In the genomic region with DNA sequence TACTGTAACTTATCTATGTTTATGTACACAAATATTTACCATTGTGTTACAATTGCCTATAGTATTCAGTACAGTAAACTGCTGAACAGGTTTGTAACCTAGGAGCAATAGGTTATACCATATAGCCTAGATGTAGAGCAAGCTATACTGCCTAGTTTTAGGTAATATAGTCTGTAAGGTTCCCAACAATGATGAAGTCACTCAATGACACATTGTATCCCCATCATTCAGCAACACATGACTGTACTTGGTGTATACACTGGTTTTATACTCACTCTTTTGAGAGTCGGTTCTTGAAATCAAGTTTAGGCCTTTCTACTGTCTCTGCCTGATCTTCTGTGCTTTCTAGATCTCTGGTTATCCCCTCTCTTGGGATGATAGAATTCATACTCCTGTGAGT, we compare ENCODE assay signal across 31 cellular contexts. TPM values are rescaled to one million over a fixed set of nuclear protein-coding genes. Genes with fewer than 3 reads are reported as not detected.
"Had no signal": no experiment of that assay in that cellular context is flagged by ENCODE, and none has a peak within 500 bp of the region (broad histone marks: within the 10 kb centered on the region; RNA-seq: fewer than 3 reads in every experiment).

No MANE protein-coding gene starts in this region.

- ATAC-seq: activated CD8-positive, alpha-beta T cell treated with anti-CD3 and anti-CD28 coated beads, Interleukin-2, amount 10 ng/mL, durations not matched to agents 7 days and 5 days; foreskin keratinocyte; heart left ventricle; left lobe of liver; lower lobe of right lung; natural killer cell treated with Interleukin-12 subunit alpha and Interleukin-12 subunit beta and Interleukin-15 and Interleukin-18, amount 100 ng/mL, for 72 hours; right cardiac atrium; WTC11 had no signal

- H3K9me3 Mint-ChIP-seq: activated naive CD4-positive, alpha-beta T cell treated with anti-CD3 and anti-CD28 coated beads for 36 hours; activated naive CD8-positive, alpha-beta T cell treated with anti-CD3 and anti-CD28 coated beads for 36 hours; activated T-cell treated with anti-CD3 and anti-CD28 coated beads, Interleukin-2, amount 50 U/mL, for 72 hours; brain; natural killer cell treated with Interleukin-12 subunit alpha and Interleukin-12 subunit beta and Interleukin-15 and Interleukin-18, amount 100 ng/mL, for 72 hours; type B pancreatic cell; WTC11 had no signal

- H3K4me3 ChIP-seq: adrenal gland, ascending aorta, esophagus muscularis mucosa, heart left ventricle, lower lobe of right lung, spleen, uterus had no signal

- H3K4me3 Mint-ChIP-seq: activated CD8-positive, alpha-beta T cell treated with anti-CD3 and anti-CD28 coated beads, Interleukin-2, amount 10 ng/mL, durations not matched to agents 7 days and 5 days; activated naive CD4-positive, alpha-beta T cell treated with anti-CD3 and anti-CD28 coated beads for 36 hours; activated naive CD8-positive, alpha-beta T cell treated with anti-CD3 and anti-CD28 coated beads for 36 hours; activated T-cell treated with anti-CD3 and anti-CD28 coated beads, Interleukin-2, amount 50 U/mL, for 72 hours; brain; natural killer cell treated with Interleukin-12 subunit alpha and Interleukin-12 subunit beta and Interleukin-15 and Interleukin-18, amount 100 ng/mL, for 72 hours; WTC11 had no signal

- H3K27ac ChIP-seq: adrenal gland, ascending aorta, esophagus muscularis mucosa, foreskin keratinocyte, uterus had no signal

- H3K27ac Mint-ChIP-seq: activated CD8-positive, alpha-beta T cell treated with anti-CD3 and anti-CD28 coated beads, Interleukin-2, amount 10 ng/mL, durations not matched to agents 7 days and 5 days; activated naive CD4-positive, alpha-beta T cell treated with anti-CD3 and anti-CD28 coated beads for 36 hours; activated naive CD8-positive, alpha-beta T cell treated with anti-CD3 and anti-CD28 coated beads for 36 hours; activated T-cell treated with anti-CD3 and anti-CD28 coated beads, Interleukin-2, amount 50 U/mL, for 72 hours; brain; type B pancreatic cell; WTC11 had no signal

- H3K36me3 Mint-ChIP-seq: activated naive CD8-positive, alpha-beta T cell treated with anti-CD3 and anti-CD28 coated beads for 36 hours; brain; natural killer cell treated with Interleukin-12 subunit alpha and Interleukin-12 subunit beta and Interleukin-15 and Interleukin-18, amount 100 ng/mL, for 72 hours; type B pancreatic cell; WTC11 had no signal

- H3K4me1 Mint-ChIP-seq: activated naive CD8-positive, alpha-beta T cell treated with anti-CD3 and anti-CD28 coated beads for 36 hours had no signal

- DNase-seq: activated CD4-positive, alpha-beta T cell treated with anti-CD3 and anti-CD28 coated beads for 1 hour; activated CD8-positive, alpha-beta T cell treated with anti-CD3 and anti-CD28 coated beads, Interleukin-2, amount 10 ng/mL, durations not matched to agents 7 days and 5 days; activated effector memory CD4-positive, alpha-beta T cell treated with anti-CD3 and anti-CD28 coated beads, Interleukin-2, amount 50 U/mL, for 16 hours; activated naive CD4-positive, alpha-beta T cell treated with anti-CD3 and anti-CD28 coated beads for 36 hours; activated naive CD8-positive, alpha-beta T cell treated with anti-CD3 and anti-CD28 coated beads for 36 hours; activated T-cell treated with anti-CD3 and anti-CD28 coated beads for 4 hours; activated T-cell treated with anti-CD3 and anti-CD28 coated beads, Interleukin-2, amount 50 U/mL, for 72 hours; adrenal gland; caudate nucleus; effector CD4-positive, alpha-beta T cell; foreskin keratinocyte; heart left ventricle; hypothalamus; lower lobe of right lung; mesendoderm; posterior cingulate gyrus; right cardiac atrium; spleen; stimulated activated naive CD4-positive, alpha-beta T cell treated with Interleukin-2 at 50 U/mL for 16 hours; T-helper 2 cell; uterus had no signal

- H3K27me3 ChIP-seq: adrenal gland, ascending aorta, esophagus muscularis mucosa, foreskin keratinocyte, heart left ventricle, spleen, uterus had no signal

- H3K27me3 Mint-ChIP-seq: brain; natural killer cell treated with Interleukin-12 subunit alpha and Interleukin-12 subunit beta and Interleukin-15 and Interleukin-18, amount 100 ng/mL, for 72 hours; type B pancreatic cell had no signal

RNA-seq across cellular contexts. Expression of gene RNASE1, which starts 5.5 kb away (rescaled TPM):
- total RNA-seq: activated CD8-positive, alpha-beta T cell treated with anti-CD3 and anti-CD28 coated beads, Interleukin-2, amount 10 ng/mL, durations not matched to agents 7 days and 5 days; activated naive CD4-positive, alpha-beta T cell treated with anti-CD3 and anti-CD28 coated beads for 36 hours; activated naive CD8-positive, alpha-beta T cell treated with anti-CD3 and anti-CD28 coated beads for 36 hours; activated T-cell treated with anti-CD3 and anti-CD28 coated beads, Interleukin-2, amount 50 U/mL, for 72 hours; foreskin keratinocyte; kidney epithelial cell; mononuclear cell; natural killer cell treated with Interleukin-12 subunit alpha and Interleukin-12 subunit beta and Interleukin-15 and Interleukin-18, amount 100 ng/mL, for 72 hours had no signal
- polyA plus RNA-seq: foreskin keratinocyte had no signal

RNA-seq across cellular contexts. Expression of gene RNASE6, which starts 16.1 kb away (rescaled TPM):
- total RNA-seq: activated T-cell treated with anti-CD3 and anti-CD28 coated beads, Interleukin-2, amount 50 U/mL, for 72 hours; foreskin keratinocyte; kidney epithelial cell; osteoblast had no signal
- polyA plus RNA-seq: foreskin keratinocyte had no signal

RNA-seq across cellular contexts. Expression of gene EDDM3B, which starts 29.0 kb away (rescaled TPM):
- total RNA-seq: activated CD8-positive, alpha-beta T cell treated with anti-CD3 and anti-CD28 coated beads, Interleukin-2, amount 10 ng/mL, durations not matched to agents 7 days and 5 days; activated naive CD4-positive, alpha-beta T cell treated with anti-CD3 and anti-CD28 coated beads for 36 hours; activated naive CD8-positive, alpha-beta T cell treated with anti-CD3 and anti-CD28 coated beads for 36 hours; activated T-cell treated with anti-CD3 and anti-CD28 coated beads, Interleukin-2, amount 50 U/mL, for 72 hours; adrenal gland; ascending aorta; esophagus muscularis mucosa; foreskin keratinocyte; heart left ventricle; kidney epithelial cell; left lobe of liver; lower lobe of right lung; mononuclear cell; natural killer cell treated with Interleukin-12 subunit alpha and Interleukin-12 subunit beta and Interleukin-15 and Interleukin-18, amount 100 ng/mL, for 72 hours; osteoblast; right cardiac atrium; spleen; uterus; WTC11 had no signal
- polyA plus RNA-seq: adrenal gland, foreskin keratinocyte, heart left ventricle, right cardiac atrium, spleen had no signal

RNA-seq across cellular contexts. Expression of gene EDDM3A, which starts 51.5 kb away (rescaled TPM):
- total RNA-seq: activated CD8-positive, alpha-beta T cell treated with anti-CD3 and anti-CD28 coated beads, Interleukin-2, amount 10 ng/mL, durations not matched to agents 7 days and 5 days; activated naive CD4-positive, alpha-beta T cell treated with anti-CD3 and anti-CD28 coated beads for 36 hours; activated naive CD8-positive, alpha-beta T cell treated with anti-CD3 and anti-CD28 coated beads for 36 hours; activated T-cell treated with anti-CD3 and anti-CD28 coated beads, Interleukin-2, amount 50 U/mL, for 72 hours; adrenal gland; ascending aorta; esophagus muscularis mucosa; foreskin keratinocyte; heart left ventricle; kidney epithelial cell; left lobe of liver; lower lobe of right lung; mononuclear cell; natural killer cell treated with Interleukin-12 subunit alpha and Interleukin-12 subunit beta and Interleukin-15 and Interleukin-18, amount 100 ng/mL, for 72 hours; osteoblast; right cardiac atrium; spleen; uterus had no signal
- polyA plus RNA-seq: adrenal gland, foreskin keratinocyte, heart left ventricle, right cardiac atrium had no signal
